In the genomic region with DNA sequence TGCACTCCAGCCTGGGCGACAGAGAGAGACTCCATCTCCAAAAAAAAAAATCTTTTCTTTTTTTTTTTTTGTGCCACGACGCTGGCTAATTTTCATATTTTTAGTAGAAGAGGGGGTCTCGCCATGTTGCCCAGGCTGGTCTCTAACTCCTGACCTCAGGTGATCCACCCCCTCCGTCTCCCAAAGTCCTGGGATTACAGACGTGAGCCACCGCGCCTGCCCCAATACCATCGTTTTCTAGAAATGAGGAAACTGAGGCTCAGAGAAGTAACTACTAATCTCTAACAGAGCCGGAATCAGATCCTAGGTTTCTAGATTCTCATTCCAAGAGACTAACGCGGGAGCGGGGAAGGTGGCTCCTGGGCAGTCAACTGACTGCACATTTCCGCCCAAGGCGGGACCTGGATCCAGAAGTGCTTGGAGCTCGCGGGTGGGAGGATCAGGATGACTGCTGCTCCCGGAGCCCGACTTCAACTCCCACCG, we compare ENCODE assay signal across 8 cellular contexts. TPM values are rescaled to one million over a fixed set of nuclear protein-coding genes. Genes with fewer than 3 reads are reported as not detected.
DNase-seq lines count a peak whose midpoint lies in the region; ATAC-seq, FAIRE-seq and TF ChIP-seq lines count a peak whose summit lies in the region.

No MANE protein-coding gene starts in this region.

- H3K4me2 ChIP-seq in IMR-90 (ENCODE audit: low read depth, low read length), result peak overlapping the region; percentile 59
- H3K4me2 ChIP-seq in astrocyte (ENCODE audit: low read length), result peak overlapping the region; percentile 97

- peak overlapping the region; percentile 22 to 90; a peak in 2 of 4 replicates for H4K8ac ChIP-seq in IMR-90 (ENCODE audit: low read depth in 2 of 2, low read length in 2 of 2)

- H3K9me1 ChIP-seq in IMR-90 (ENCODE audit: insufficient read depth, low read length), result peaks cover 3% of the 10 kb centered on the region; the same call in 1 of the 2 replicates

- H3K4me1 Mint-ChIP-seq in astrocyte (ENCODE audit: low read depth, unreplicated experiment), result no peaks in the 10 kb centered on the region

- H2AFZ ChIP-seq in IMR-90 (replicated peaks; ENCODE audit: low read length, poor library complexity) (peak overlapping the region; percentile 98), astrocyte (ENCODE audit: low read depth, low read length) (peak overlapping the region; percentile 93)

- ATAC-seq in GM18867 (IDR thresholded peaks at IDR 0.05; ENCODE audit: unreplicated experiment) (peak; percentile 8), IMR-90 (ENCODE audit: low read depth) (peak; percentile 56), HG02623 (IDR thresholded peaks at IDR 0.05; ENCODE audit: unreplicated experiment) (no peak)

- peaks cover 5% of the 10 kb centered on the region for H3K27me3 Mint-ChIP-seq in astrocyte (ENCODE audit: low read depth, unreplicated experiment)

- DNase-seq in A172 (ENCODE audit: low spot score) (peak; percentile 70), IMR-90 (peak; percentile 52), astrocyte (ENCODE audit: low read depth) (peak; percentile 45), inferior parietal cortex (ENCODE audit: extremely low spot score) (peak; percentile 72), stromal cell of bone marrow (ENCODE audit: low read depth) (peak; percentile 34), activated gamma-delta T cell treated with Interleukin-2 at 50 U/mL for 16 hours (no peak)

- H3K27ac Mint-ChIP-seq in astrocyte (ENCODE audit: unreplicated experiment), result peak overlapping the region; percentile 77

- H3K9ac ChIP-seq in IMR-90 (ENCODE audit: low read depth, low read length) (peak overlapping the region; percentile 43), astrocyte (ENCODE audit: low read length) (peak overlapping the region; percentile 83)

- no peaks in the 10 kb centered on the region for H3K9me3 Mint-ChIP-seq in astrocyte (ENCODE audit: unreplicated experiment)

- H3K14ac ChIP-seq in IMR-90 (replicated peaks; ENCODE audit: low read depth, low read length), result 0 out of 2 replicates have a peak overlapping the region, but pooled peaks have one; percentile 45

- H3K4me1 ChIP-seq in IMR-90 (ENCODE audit: control insufficient read depth, insufficient read depth, low read length), result 0 out of 2 replicates have a peak, but pooled peaks cover 2% of the 10 kb centered on the region
- H3K4me1 ChIP-seq in astrocyte (ENCODE audit: insufficient read depth, low read length), result peaks cover 5% of the 10 kb centered on the region

- H3K27me3 ChIP-seq in IMR-90 (ENCODE audit: control insufficient read depth, insufficient read depth, low read length), result no peaks in the 10 kb centered on the region
- H3K27me3 ChIP-seq in astrocyte (ENCODE audit: insufficient read depth, low read length), result no peaks in the 10 kb centered on the region

- FAIRE-seq in astrocyte (lab: Jason Lieb, UNC), result no peak

- H3K23ac ChIP-seq in IMR-90 (ENCODE audit: low read depth, low read length), result 0 out of 2 replicates have a peak overlapping the region, but pooled peaks have one; percentile 18

- CTCF ChIA-PET in IMR-90 (lab: Yijun Ruan, JAX), result interaction anchor here (0.7 to 1.6 kb wide), 12 partner anchors 8 to 236 kb away, joined by 3 to 13 read pairs (median 5); partner anchors contain the start of genes GRK2 and SSH3

- no peak overlapping the region for H2AK5ac ChIP-seq in IMR-90 (ENCODE audit: low read depth, low read length)

- TF ChIP-seq CTCF in IMR-90 (conservative IDR thresholded peaks at IDR 0.05; ENCODE audit: low read depth, low read length) (no peak), astrocyte (IDR thresholded peaks at IDR 0.05; ENCODE audit: insufficient read depth, low read depth, low read length) (no peak)

- H3K4ac ChIP-seq in IMR-90 (ENCODE audit: low read depth, low read length), result peak overlapping the region; percentile 54

- in situ Hi-C loops in IMR-90 (cut with MboI; ENCODE audit: low sequenced_read_pairs), result loop anchor here (5.0 to 10.0 kb wide), 2 partner anchors 55 to 232 kb away; no protein-coding TSS in a partner anchor

- peak overlapping the region; percentile 78 for H2AK9ac ChIP-seq in IMR-90 (replicated peaks; ENCODE audit: low read depth, low read length, poor library complexity)

- H3K18ac ChIP-seq in IMR-90 (ENCODE audit: low read depth, low read length), result peak overlapping the region; percentile 16; the same call in 1 of the 2 replicates

- H3K4me3 ChIP-seq in IMR-90 (ENCODE audit: insufficient read depth, low read depth, low read length), result peak overlapping the region; percentile 67
- peak overlapping the region; percentile 86 for H3K4me3 ChIP-seq in astrocyte (ENCODE audit: insufficient read depth, low read depth, low read length)

- H3K27ac ChIP-seq in IMR-90 (ENCODE audit: insufficient read depth, low read length), result peak overlapping the region; percentile 42
- H3K27ac ChIP-seq in astrocyte (ENCODE audit: low read depth, low read length), result peak overlapping the region; percentile 76

- intact Hi-C loops in IMR-90 (cut with micrococcal nuclease), result loop anchor here (1.0 kb wide), 3 partner anchors 51 to 236 kb away; partner anchors contain the start of gene GRK2

- peak overlapping the region; percentile 47 for H2BK5ac ChIP-seq in IMR-90 (ENCODE audit: low read depth, low read length, poor library complexity, severe bottlenecking)

- H3K36me3 ChIP-seq in IMR-90 (ENCODE audit: control insufficient read depth, insufficient read depth, low read length), result no peaks in the 10 kb centered on the region; the same call in 1 of the 2 replicates
- no peaks in the 10 kb centered on the region for H3K36me3 ChIP-seq in astrocyte (ENCODE audit: insufficient read depth, low read length)

- H2BK15ac ChIP-seq in IMR-90 (ENCODE audit: low read depth, low read length), result no peak overlapping the region

- no peak for TF ChIP-seq RAD21 in IMR-90 (IDR thresholded peaks at IDR 0.05; ENCODE audit: low read length)

- no peak for TF ChIP-seq POLR2A in IMR-90 (IDR thresholded peaks at IDR 0.05; ENCODE audit: low read depth, low read length)

- H3K9me3 ChIP-seq in IMR-90 (ENCODE audit: control insufficient read depth, insufficient read depth, low read length) (no peaks in the 10 kb centered on the region), astrocyte (ENCODE audit: insufficient read depth, low read depth, low read length) (no peaks in the 10 kb centered on the region)

- H3K4me3 Mint-ChIP-seq in astrocyte (ENCODE audit: unreplicated experiment), result peak overlapping the region; percentile 97

- H4K20me1 ChIP-seq in IMR-90 (ENCODE audit: insufficient read depth, low read length) (no peaks in the 10 kb centered on the region; the same call in 1 of the 2 replicates), astrocyte (ENCODE audit: insufficient read depth, low read length) (no peaks in the 10 kb centered on the region)

- H4K91ac ChIP-seq in IMR-90 (ENCODE audit: insufficient read depth, low read depth, low read length), result peak overlapping the region; percentile 65; the same call in 1 of the 2 replicates

- no peaks in the 10 kb centered on the region; a peak in 1 of 4 replicates for H3K79me1 ChIP-seq in IMR-90 (ENCODE audit: low read depth in 1 of 2, low read length in 2 of 2)

- peaks cover 5% of the 10 kb centered on the region for H3K36me3 Mint-ChIP-seq in astrocyte (ENCODE audit: low read depth, unreplicated experiment)

- POLR2A ChIA-PET in IMR-90 (lab: Charles Lee; ENCODE audit: unreplicated experiment), result interaction anchor here (1.4 kb wide), 1 partner anchor 55 kb away, joined by 7 read pairs; no protein-coding TSS in a partner anchor

- H4K5ac ChIP-seq in IMR-90 (ENCODE audit: low read depth, low read length), result peak overlapping the region; percentile 51

- BruUV-seq in IMR-90 (replicated peaks; lab: Mats Ljungman, UMichigan), result no TSS peak

- WGBS in IMR-90 (ENCODE audit: extremely low coverage in 2 of 2, insufficient read length in 1 of 2), 2 experiments, result 0% methylated on average over 7 of the region's 20 CpGs; no CpG with 5 or more reads in 1 of the 2 experiments

- peak overlapping the region; percentile 9; the same call in 1 of the 2 replicates for H2BK120ac ChIP-seq in IMR-90 (ENCODE audit: low read depth, low read length)

- H3K79me2 ChIP-seq in astrocyte (ENCODE audit: insufficient read depth, low read length), result no peaks in the 10 kb centered on the region

- dilution Hi-C loops in IMR-90 (cut with HindIII; ENCODE audit: low sequenced_read_pairs, unreplicated experiment), result no loop called here

- peak overlapping the region; percentile 13; the same call in 1 of the 2 replicates for H3K56ac ChIP-seq in IMR-90 (ENCODE audit: extremely low read depth, insufficient read depth, low read length)

- H2BK20ac ChIP-seq in IMR-90 (ENCODE audit: low read depth, low read length), result no peak overlapping the region

RNA-seq across cellular contexts. Expression of gene SSH3, which starts 13.6 kb away (rescaled TPM):
- 3.2 and 10.0 TPM in 2 replicates for total RNA-seq in A172 (2014; rRNA removed; shearing (Covaris generic))
- total RNA-seq in IMR-90 (2012; rRNA removed) (7.3 and 7.8 TPM in 2 replicates), astrocyte (19.1 and 20.1 TPM in 2 replicates)
- polyA plus RNA-seq in IMR-90 (2012; rRNA removed), result 26.7 and 29.2 TPM in 2 replicates
- polyA plus RNA-seq in IMR-90 (2012; cell fraction: cytosol; rRNA removed), result 14.4 and 25.5 TPM in 2 replicates
- polyA plus RNA-seq in IMR-90 (2012; cell fraction: nucleus; rRNA removed; ENCODE audit: low replicate concordance), result 83.1 and 197 TPM in 2 replicates

RNA-seq across cellular contexts. Expression of gene ANKRD13D, which starts 27.8 kb away (rescaled TPM):
- total RNA-seq in A172 (2014; rRNA removed; shearing (Covaris generic)), result 25.4 and 51.8 TPM in 2 replicates
- total RNA-seq in IMR-90 (2012; rRNA removed), result 7.3 and 8.1 TPM in 2 replicates
- 38.4 and 44.0 TPM in 2 replicates for polyA plus RNA-seq in IMR-90 (2012; rRNA removed)
- 31.2 and 35.3 TPM in 2 replicates for polyA plus RNA-seq in IMR-90 (2012; cell fraction: cytosol; rRNA removed)
- 129 and 331 TPM in 2 replicates for polyA plus RNA-seq in IMR-90 (2012; cell fraction: nucleus; rRNA removed; ENCODE audit: low replicate concordance)
- total RNA-seq in astrocyte, result 39.4 and 40.8 TPM in 2 replicates

RNA-seq across cellular contexts. Expression of gene POLD4, which starts 36.4 kb away (rescaled TPM):
- 75.8 and 96.0 TPM in 2 replicates for total RNA-seq in A172 (2014; rRNA removed; shearing (Covaris generic))
- 40.8 and 46.4 TPM in 2 replicates for total RNA-seq in IMR-90 (2012; rRNA removed)
- polyA plus RNA-seq in IMR-90 (2012; rRNA removed), result 133 and 152 TPM in 2 replicates
- polyA plus RNA-seq in IMR-90 (2012; cell fraction: cytosol; rRNA removed), result 252 and 358 TPM in 2 replicates
- 170 and 292 TPM in 2 replicates for polyA plus RNA-seq in IMR-90 (2012; cell fraction: nucleus; rRNA removed; ENCODE audit: low replicate concordance)
- 53.5 and 69.2 TPM in 2 replicates for total RNA-seq in astrocyte

RNA-seq across cellular contexts. Expression of gene GRK2, which starts 50.6 kb away (rescaled TPM):
- 40.3 and 44.6 TPM in 2 replicates for total RNA-seq in A172 (2014; rRNA removed; shearing (Covaris generic))
- total RNA-seq in IMR-90 (2012; rRNA removed) (23.9 and 26.7 TPM in 2 replicates), astrocyte (27.2 and 34.0 TPM in 2 replicates)
- 41.8 and 45.8 TPM in 2 replicates for polyA plus RNA-seq in IMR-90 (2012; rRNA removed)
- 23.5 and 42.3 TPM in 2 replicates for polyA plus RNA-seq in IMR-90 (2012; cell fraction: cytosol; rRNA removed)
- 130 and 275 TPM in 2 replicates for polyA plus RNA-seq in IMR-90 (2012; cell fraction: nucleus; rRNA removed; ENCODE audit: low replicate concordance)

RNA-seq across cellular contexts. Expression of gene CLCF1, which starts 56.5 kb away (rescaled TPM):
- total RNA-seq in A172 (2014; rRNA removed; shearing (Covaris generic)), result 7.5 and 8.1 TPM in 2 replicates
- total RNA-seq in IMR-90 (2012; rRNA removed) (5.0 and 5.6 TPM in 2 replicates), astrocyte (17.4 and 17.6 TPM in 2 replicates)
- 27.8 and 34.4 TPM in 2 replicates for polyA plus RNA-seq in IMR-90 (2012; rRNA removed)
- polyA plus RNA-seq in IMR-90 (2012; cell fraction: cytosol; rRNA removed), result 20.6 and 36.3 TPM in 2 replicates
- polyA plus RNA-seq in IMR-90 (2012; cell fraction: nucleus; rRNA removed; ENCODE audit: low replicate concordance), result 61.2 and 132 TPM in 2 replicates
